8 cellular contexts compared by ENCODE assay signal in genomic region chr17:40122944-40123810, GRCh38. TPM values are rescaled to one million over a fixed set of nuclear protein-coding genes. Genes with fewer than 3 reads are reported as not detected.
DNase-seq lines count a peak whose midpoint lies in the region; ATAC-seq, FAIRE-seq and TF ChIP-seq lines count a peak whose summit lies in the region.

No MANE protein-coding gene starts in this region.

- H3K27me3 Mint-ChIP-seq in Calu3 (ENCODE audit: unreplicated experiment), result no peaks in the 10 kb centered on the region

- no TSS peak for BruUV-seq in Calu3 (replicated peaks; lab: Mats Ljungman, UMichigan)
- BruUV-seq in HepG2 (replicated peaks; lab: Mats Ljungman, UMichigan), result no TSS peak

- intact Hi-C loops in Calu3 (cut with micrococcal nuclease; ENCODE audit: unreplicated experiment) (loop anchor here (1.0 kb wide), 2 partner anchors 16 to 69 kb away; partner anchors contain the start of gene MED24), colonic mucosa (cut with DNase I) (no loop called here), HepG2 (cut with micrococcal nuclease; ENCODE audit: unreplicated experiment) (loop anchor here (1.0 kb wide), 1 partner anchor 10 kb away; no protein-coding TSS in a partner anchor)

- in situ Hi-C loops in HepG2 (cut with HindIII; ENCODE audit: extremely low pct_ligation_motif_present, low pct_unique_long_range_greater_than_20kb), result no loop called here

- no peak for TF ChIP-seq RAD21 in HepG2 (CRISPR knock-in tag; IDR thresholded peaks at IDR 0.05)

- peak overlapping the region; percentile 81 for H3K27ac Mint-ChIP-seq in Calu3 (ENCODE audit: unreplicated experiment)
- peak overlapping the region; percentile 94 for H3K27ac Mint-ChIP-seq in stimulated activated effector memory CD8-positive, alpha-beta T cell treated with anti-CD3 and anti-CD28 coated beads, Interleukin-12 subunit alpha, Interleukin-12 subunit beta, amount 100 ng/mL, for 72 hours

- peak in 1 of 2 experiments; percentile 42; a peak in 1 of 4 replicates for TF ChIP-seq POLR2A in HepG2 (IDR thresholded peaks at IDR 0.05; ENCODE audit: insufficient read depth in 1 of 2, low read depth in 2 of 2, low read length in 2 of 2)

- H3K27ac ChIP-seq in WERI-Rb-1 (peak overlapping the region; percentile 99), colonic mucosa (peak overlapping the region; percentile 96), HepG2 (ENCODE audit: extremely low read length, insufficient read depth, low read length) (peak overlapping the region; percentile 74)

- TF ChIP-seq EP300 in HepG2 (IDR thresholded peaks at IDR 0.05; ENCODE audit: low read depth in 2 of 2, low read length in 2 of 2), result 0 out of 4 replicates have a peak, but pooled peaks of 1 of the 2 experiments have one; percentile 22
- TF ChIP-seq EP300 in HepG2 (CRISPR knock-in tag; IDR thresholded peaks at IDR 0.05; ENCODE audit: borderline replicate concordance), result no peak

- H3K4me2 ChIP-seq in HepG2 (ENCODE audit: low read depth, low read length), result peak overlapping the region; percentile 91

- POLR2A ChIA-PET in HepG2 (lab: Yijun Ruan, JAX), result interaction anchor here (0.8 to 11.1 kb wide), 8 partner anchors 10 to 52 kb away, joined by 3 to 150 read pairs (median 6); partner anchors contain the start of genes CASC3 and NR1D1

- H3K9me3 ChIP-seq in WERI-Rb-1 (ENCODE audit: severe bottlenecking) (no peaks in the 10 kb centered on the region), colonic mucosa (no peaks in the 10 kb centered on the region), HepG2 (ENCODE audit: low read length) (no peaks in the 10 kb centered on the region)

- H3K27me3 ChIP-seq in WERI-Rb-1 (ENCODE audit: insufficient read depth, low read depth, severe bottlenecking), result no peaks in the 10 kb centered on the region
- no peaks in the 10 kb centered on the region for H3K27me3 ChIP-seq in colonic mucosa
- H3K27me3 ChIP-seq in HepG2 (ENCODE audit: control insufficient read depth in 1 of 2, insufficient read depth in 2 of 2, low read length in 2 of 2), result no peaks in the 10 kb centered on the region; a peak in 1 of 5 replicates

- H3K4me1 ChIP-seq in colonic mucosa (no peaks in the 10 kb centered on the region), HepG2 (ENCODE audit: insufficient read depth, low read length) (peaks cover 38% of the 10 kb centered on the region)

- H3K9ac ChIP-seq in colonic mucosa (ENCODE audit: low read depth in 2 of 2, low read length in 2 of 2) (peak overlapping the region; percentile 97 to 100), HepG2 (ENCODE audit: insufficient read depth, low read depth, low read length) (peak overlapping the region; percentile 97)

- WGBS in HepG2 (ENCODE audit: low lambda C conversion rate), result 1% methylated on average over 27 of the region's 48 CpGs

- H3K4me3 ChIP-seq in WERI-Rb-1 (ENCODE audit: low read depth, low read length) (peak overlapping the region; percentile 95), colonic mucosa (peak overlapping the region; percentile 100), HepG2 (replicated peaks in 1 of 3; ENCODE audit: insufficient read depth in 1 of 3, low read depth in 2 of 3, low read length in 3 of 3) (peak overlapping the region; percentile 91 to 98 (median 97))

- H4K20me1 ChIP-seq in HepG2 (ENCODE audit: insufficient read depth, low read length), result peaks cover 26% of the 10 kb centered on the region

- peak; percentile 79 for FAIRE-seq in HepG2 (lab: Jason Lieb, UNC)

- peak; percentile 98 for DNase-seq in Calu3
- DNase-seq in NCI-H146 treated with DMSO at 0.1 percent for 48 hours (lab: John Stamatoyannopoulos, UW; ENCODE audit: unreplicated experiment), result peak; percentile 36
- DNase-seq in WERI-Rb-1, result peak; percentile 85
- DNase-seq in colonic mucosa, result peak; percentile 73
- no peak for DNase-seq in HepG2 (ENCODE audit: low spot score)
- peak in 1 of 2 donors; percentile 83 for DNase-seq in stimulated activated effector memory CD8-positive, alpha-beta T cell treated with anti-CD3 and anti-CD28 coated beads, Interleukin-12 subunit alpha, Interleukin-12 subunit beta, amount 100 ng/mL, for 72 hours (ENCODE audit: low spot score in 2 of 2)
- DNase-seq in foreskin melanocyte, result no peak

- CTCF ChIA-PET in Calu3 (lab: Charles Lee) (interaction anchor here (0.6 to 9.7 kb wide), 63 partner anchors 10 to 583 kb away, joined by 3 to 386 read pairs (median 6); partner anchors contain the start of genes CASC3, CSF3, ERBB2 and MED24), HepG2 (lab: Yijun Ruan, JAX; ENCODE audit: low intra/inter-chr PET ratio, low total read pairs) (interaction anchor here (2.0 kb wide), 1 partner anchor 10 kb away, joined by 12 read pairs; no protein-coding TSS in a partner anchor)

- TF ChIP-seq CTCF in Calu3 (IDR thresholded peaks at IDR 0.05; ENCODE audit: unreplicated experiment) (no peak), WERI-Rb-1 (IDR thresholded peaks at IDR 0.05; ENCODE audit: low read depth, low read length) (no peak), colonic mucosa (IDR thresholded peaks at IDR 0.05) (no peak), HepG2 (CRISPR knock-in tag; IDR thresholded peaks at IDR 0.05) (0 out of 2 replicates have a peak, but pooled peaks have one; percentile 3)

- ATAC-seq in GM21576 (IDR thresholded peaks at IDR 0.05; ENCODE audit: unreplicated experiment) (peak; percentile 34), HepG2 (peak; percentile 30)
- ATAC-seq in stimulated activated effector memory CD8-positive, alpha-beta T cell treated with anti-CD3 and anti-CD28 coated beads, Interleukin-12 subunit alpha, Interleukin-12 subunit beta, amount 100 ng/mL, for 72 hours, result peak; percentile 22

- peak overlapping the region; percentile 86 for H3K4me3 Mint-ChIP-seq in Calu3 (ENCODE audit: low read depth, unreplicated experiment)
- peak overlapping the region; percentile 98 for H3K4me3 Mint-ChIP-seq in stimulated activated effector memory CD8-positive, alpha-beta T cell treated with anti-CD3 and anti-CD28 coated beads, Interleukin-12 subunit alpha, Interleukin-12 subunit beta, amount 100 ng/mL, for 72 hours

- H3K9me3 Mint-ChIP-seq in Calu3 (ENCODE audit: low read depth, unreplicated experiment), result no peaks in the 10 kb centered on the region
- no peaks in the 10 kb centered on the region for H3K9me3 Mint-ChIP-seq in stimulated activated effector memory CD8-positive, alpha-beta T cell treated with anti-CD3 and anti-CD28 coated beads, Interleukin-12 subunit alpha, Interleukin-12 subunit beta, amount 100 ng/mL, for 72 hours

- H3K36me3 ChIP-seq in WERI-Rb-1 (peaks cover 58% of the 10 kb centered on the region), colonic mucosa (no peaks in the 10 kb centered on the region), HepG2 (replicated peaks in 1 of 2; ENCODE audit: control insufficient read depth in 1 of 2, insufficient read depth in 2 of 2, low read length in 2 of 2) (peaks cover 11 to 23% of the 10 kb centered on the region in 2 experiments)

- peaks cover 56% of the 10 kb centered on the region for H3K79me2 ChIP-seq in HepG2 (ENCODE audit: insufficient read depth, low read length)

- peaks cover 86% of the 10 kb centered on the region for H3K36me3 Mint-ChIP-seq in Calu3 (ENCODE audit: insufficient read depth, unreplicated experiment)
- peaks cover 51% of the 10 kb centered on the region for H3K36me3 Mint-ChIP-seq in stimulated activated effector memory CD8-positive, alpha-beta T cell treated with anti-CD3 and anti-CD28 coated beads, Interleukin-12 subunit alpha, Interleukin-12 subunit beta, amount 100 ng/mL, for 72 hours

- no peak overlapping the region for H2AFZ ChIP-seq in HepG2 (ENCODE audit: low read length)

- H3K4me1 Mint-ChIP-seq in Calu3 (ENCODE audit: low read depth, unreplicated experiment), result peaks cover 43% of the 10 kb centered on the region
- peaks cover 41% of the 10 kb centered on the region for H3K4me1 Mint-ChIP-seq in stimulated activated effector memory CD8-positive, alpha-beta T cell treated with anti-CD3 and anti-CD28 coated beads, Interleukin-12 subunit alpha, Interleukin-12 subunit beta, amount 100 ng/mL, for 72 hours

RNA-seq across cellular contexts. Expression of gene MSL1, which starts 1.4 kb away (rescaled TPM):
- total RNA-seq in Calu3 (2022), result 505 and 524 TPM in 2 replicates
- 10 to 100 TPM; 77.0 to 81.0 TPM for total RNA-seq in colonic mucosa
- 76.1 and 88.5 TPM in 2 replicates for total RNA-seq in HepG2 (2016; rRNA removed; fragmentation: Illumina TruSeq; extraction: Trizol)
- total RNA-seq in HepG2 (2016; cell fraction: cytosol; rRNA removed; fragmentation: Illumina TruSeq; extraction: Trizol; ENCODE audit: low read depth), result 23.3 and 23.6 TPM in 2 replicates
- total RNA-seq in HepG2 (2016; cell fraction: insoluble cytoplasmic fraction; rRNA removed; fragmentation: Illumina TruSeq; extraction: Trizol), result 62.6 and 89.2 TPM in 2 replicates
- 50.5 and 57.1 TPM in 2 replicates for total RNA-seq in HepG2 (2016; cell fraction: membrane; rRNA removed; fragmentation: Illumina TruSeq; extraction: Trizol)
- total RNA-seq in HepG2 (2016; cell fraction: nucleus; rRNA removed; fragmentation: Illumina TruSeq; extraction: Trizol), result 82.0 and 93.0 TPM in 2 replicates
- polyA plus RNA-seq in HepG2 (2011; rRNA removed), result 54.6 and 63.8 TPM in 2 replicates
- 19.7 and 28.8 TPM in 2 replicates for polyA plus RNA-seq in HepG2 (2011; cell fraction: cytosol; rRNA removed)
- polyA plus RNA-seq in HepG2 (2011; cell fraction: nucleus; rRNA removed), result 90.9 and 114 TPM in 2 replicates
- 89.3 and 98.8 TPM in 2 replicates for polyA plus RNA-seq in HepG2 (2012)
- 10.1 and 10.5 TPM in 2 replicates for polyA plus RNA-seq in HepG2 (2016; cell fraction: cytosol; fragmentation: Illumina TruSeq; extraction: Trizol; ENCODE audit: low read depth)
- polyA plus RNA-seq in HepG2 (2016; cell fraction: insoluble cytoplasmic fraction; fragmentation: Illumina TruSeq; extraction: Trizol; ENCODE audit: low read depth), result 77.5 and 94.3 TPM in 2 replicates
- polyA plus RNA-seq in HepG2 (2016; cell fraction: membrane; fragmentation: Illumina TruSeq; extraction: Trizol; ENCODE audit: low read depth), result 34.7 and 36.6 TPM in 2 replicates
- 173 TPM in 2 replicates for polyA plus RNA-seq in HepG2 (2016; cell fraction: nucleus; fragmentation: Illumina TruSeq; extraction: Trizol; ENCODE audit: insufficient read depth, low read depth)
- 21.1 and 21.8 TPM in 2 replicates for polyA minus RNA-seq in HepG2 (2011; rRNA and poly(A)+ RNA removed; ENCODE audit: low replicate concordance)
- 50.3 and 50.4 TPM in 2 replicates for polyA minus RNA-seq in HepG2 (2011; cell fraction: cytosol; rRNA and poly(A)+ RNA removed)
- 107 and 131 TPM in 2 replicates for polyA minus RNA-seq in HepG2 (2011; cell fraction: nucleus; rRNA and poly(A)+ RNA removed)

RNA-seq across cellular contexts. Expression of gene CASC3, which starts 17.2 kb away (rescaled TPM):
- total RNA-seq in Calu3 (2022) (541 and 621 TPM in 2 replicates), colonic mucosa (10 to 100 TPM; 53.8 to 55.3 TPM), HepG2 (2016; rRNA removed; fragmentation: Illumina TruSeq; extraction: Trizol) (29.6 and 30.8 TPM in 2 replicates)
- total RNA-seq in HepG2 (2016; cell fraction: cytosol; rRNA removed; fragmentation: Illumina TruSeq; extraction: Trizol; ENCODE audit: low read depth), result 27.8 and 32.3 TPM in 2 replicates
- 26.4 and 32.2 TPM in 2 replicates for total RNA-seq in HepG2 (2016; cell fraction: insoluble cytoplasmic fraction; rRNA removed; fragmentation: Illumina TruSeq; extraction: Trizol)
- total RNA-seq in HepG2 (2016; cell fraction: membrane; rRNA removed; fragmentation: Illumina TruSeq; extraction: Trizol), result 28.8 and 30.1 TPM in 2 replicates
- total RNA-seq in HepG2 (2016; cell fraction: nucleus; rRNA removed; fragmentation: Illumina TruSeq; extraction: Trizol), result 30.8 and 38.1 TPM in 2 replicates
- 60.9 and 62.9 TPM in 2 replicates for polyA plus RNA-seq in HepG2 (2011; rRNA removed)
- 25.1 and 35.9 TPM in 2 replicates for polyA plus RNA-seq in HepG2 (2011; cell fraction: cytosol; rRNA removed)
- 142 and 152 TPM in 2 replicates for polyA plus RNA-seq in HepG2 (2011; cell fraction: nucleus; rRNA removed)
- polyA plus RNA-seq in HepG2 (2012), result 70.7 and 76.1 TPM in 2 replicates
- polyA plus RNA-seq in HepG2 (2016; cell fraction: cytosol; fragmentation: Illumina TruSeq; extraction: Trizol; ENCODE audit: low read depth), result 5.4 and 6.1 TPM in 2 replicates
- 32.0 and 41.3 TPM in 2 replicates for polyA plus RNA-seq in HepG2 (2016; cell fraction: insoluble cytoplasmic fraction; fragmentation: Illumina TruSeq; extraction: Trizol; ENCODE audit: low read depth)
- polyA plus RNA-seq in HepG2 (2016; cell fraction: membrane; fragmentation: Illumina TruSeq; extraction: Trizol; ENCODE audit: low read depth), result 18.7 and 20.0 TPM in 2 replicates
- 74.6 and 84.0 TPM in 2 replicates for polyA plus RNA-seq in HepG2 (2016; cell fraction: nucleus; fragmentation: Illumina TruSeq; extraction: Trizol; ENCODE audit: insufficient read depth, low read depth)
- 60.8 and 70.8 TPM in 2 replicates for polyA minus RNA-seq in HepG2 (2011; rRNA and poly(A)+ RNA removed; ENCODE audit: low replicate concordance)
- 20.8 and 24.8 TPM in 2 replicates for polyA minus RNA-seq in HepG2 (2011; cell fraction: cytosol; rRNA and poly(A)+ RNA removed)
- 59.5 and 60.8 TPM in 2 replicates for polyA minus RNA-seq in HepG2 (2011; cell fraction: nucleus; rRNA and poly(A)+ RNA removed)

RNA-seq across cellular contexts. Expression of gene NR1D1, which starts 22.8 kb away (rescaled TPM):
- total RNA-seq in Calu3 (2022) (35.0 and 36.4 TPM in 2 replicates), colonic mucosa (10 to 100 TPM in 1 of 2 donors, 1 to 10 TPM in 1; 4.8 to 18.8 TPM), HepG2 (2016; rRNA removed; fragmentation: Illumina TruSeq; extraction: Trizol) (1.4 and 2.1 TPM in 2 replicates)
- 0.88 and 1.1 TPM in 2 replicates for total RNA-seq in HepG2 (2016; cell fraction: cytosol; rRNA removed; fragmentation: Illumina TruSeq; extraction: Trizol; ENCODE audit: low read depth)
- total RNA-seq in HepG2 (2016; cell fraction: insoluble cytoplasmic fraction; rRNA removed; fragmentation: Illumina TruSeq; extraction: Trizol), result 1.2 and 1.8 TPM in 2 replicates
- 2.2 and 2.4 TPM in 2 replicates for total RNA-seq in HepG2 (2016; cell fraction: membrane; rRNA removed; fragmentation: Illumina TruSeq; extraction: Trizol)
- 3.4 and 4.3 TPM in 2 replicates for total RNA-seq in HepG2 (2016; cell fraction: nucleus; rRNA removed; fragmentation: Illumina TruSeq; extraction: Trizol)
- 2.7 and 3.6 TPM in 2 replicates for polyA plus RNA-seq in HepG2 (2011; rRNA removed)
- polyA plus RNA-seq in HepG2 (2011; cell fraction: cytosol; rRNA removed), result 1.5 and 1.6 TPM in 2 replicates
- polyA plus RNA-seq in HepG2 (2011; cell fraction: nucleus; rRNA removed), result 20.3 and 22.7 TPM in 2 replicates
- polyA plus RNA-seq in HepG2 (2012), result 11.1 and 19.6 TPM in 2 replicates
- polyA plus RNA-seq in HepG2 (2016; cell fraction: cytosol; fragmentation: Illumina TruSeq; extraction: Trizol; ENCODE audit: low read depth), result 0.95 and 1.1 TPM in 2 replicates
- 3.8 and 5.8 TPM in 2 replicates for polyA plus RNA-seq in HepG2 (2016; cell fraction: insoluble cytoplasmic fraction; fragmentation: Illumina TruSeq; extraction: Trizol; ENCODE audit: low read depth)
- 2.5 and 3.4 TPM in 2 replicates for polyA plus RNA-seq in HepG2 (2016; cell fraction: membrane; fragmentation: Illumina TruSeq; extraction: Trizol; ENCODE audit: low read depth)
- polyA plus RNA-seq in HepG2 (2016; cell fraction: nucleus; fragmentation: Illumina TruSeq; extraction: Trizol; ENCODE audit: insufficient read depth, low read depth), result 9.5 and 10.0 TPM in 2 replicates
- polyA minus RNA-seq in HepG2 (2011; rRNA and poly(A)+ RNA removed; ENCODE audit: low replicate concordance), result 3.3 and 6.7 TPM in 2 replicates
- 4.5 and 6.5 TPM in 2 replicates for polyA minus RNA-seq in HepG2 (2011; cell fraction: cytosol; rRNA and poly(A)+ RNA removed)
- polyA minus RNA-seq in HepG2 (2011; cell fraction: nucleus; rRNA and poly(A)+ RNA removed), result 7.6 and 8.1 TPM in 2 replicates

RNA-seq across cellular contexts. Expression of gene RAPGEFL1, which starts 54.1 kb away (rescaled TPM):
- total RNA-seq in Calu3 (2022) (57.9 and 86.3 TPM in 2 replicates), colonic mucosa (100 to 1,000 TPM in 1 of 2 donors, 10 to 100 TPM in 1; 98.2 to 108 TPM), HepG2 (2016; rRNA removed; fragmentation: Illumina TruSeq; extraction: Trizol) (1.1 and 4.5 TPM in 2 replicates)
- 1.5 and 1.9 TPM in 2 replicates for total RNA-seq in HepG2 (2016; cell fraction: cytosol; rRNA removed; fragmentation: Illumina TruSeq; extraction: Trizol; ENCODE audit: low read depth)
- total RNA-seq in HepG2 (2016; cell fraction: insoluble cytoplasmic fraction; rRNA removed; fragmentation: Illumina TruSeq; extraction: Trizol), result 1.3 and 2.7 TPM in 2 replicates
- total RNA-seq in HepG2 (2016; cell fraction: membrane; rRNA removed; fragmentation: Illumina TruSeq; extraction: Trizol), result 1.7 TPM in 2 replicates
- 4.2 and 4.8 TPM in 2 replicates for total RNA-seq in HepG2 (2016; cell fraction: nucleus; rRNA removed; fragmentation: Illumina TruSeq; extraction: Trizol)
- 7.3 and 7.8 TPM in 2 replicates for polyA plus RNA-seq in HepG2 (2011; rRNA removed)
- polyA plus RNA-seq in HepG2 (2011; cell fraction: cytosol; rRNA removed), result 1.8 and 1.9 TPM in 2 replicates
- 53.9 and 60.7 TPM in 2 replicates for polyA plus RNA-seq in HepG2 (2011; cell fraction: nucleus; rRNA removed)
- 6.4 and 8.2 TPM in 2 replicates for polyA plus RNA-seq in HepG2 (2012)
- polyA plus RNA-seq in HepG2 (2016; cell fraction: cytosol; fragmentation: Illumina TruSeq; extraction: Trizol; ENCODE audit: low read depth), result 0.27 and 0.35 TPM in 2 replicates
- polyA plus RNA-seq in HepG2 (2016; cell fraction: insoluble cytoplasmic fraction; fragmentation: Illumina TruSeq; extraction: Trizol; ENCODE audit: low read depth), result 1.6 and 2.4 TPM in 2 replicates
- polyA plus RNA-seq in HepG2 (2016; cell fraction: membrane; fragmentation: Illumina TruSeq; extraction: Trizol; ENCODE audit: low read depth), result 0.85 and 0.91 TPM in 2 replicates
- polyA plus RNA-seq in HepG2 (2016; cell fraction: nucleus; fragmentation: Illumina TruSeq; extraction: Trizol; ENCODE audit: insufficient read depth, low read depth), result 23.6 and 26.4 TPM in 2 replicates
- 4.9 and 19.9 TPM in 2 replicates for polyA minus RNA-seq in HepG2 (2011; rRNA and poly(A)+ RNA removed; ENCODE audit: low replicate concordance)
- polyA minus RNA-seq in HepG2 (2011; cell fraction: cytosol; rRNA and poly(A)+ RNA removed), result 0.53 and 1.3 TPM in 2 replicates
- polyA minus RNA-seq in HepG2 (2011; cell fraction: nucleus; rRNA and poly(A)+ RNA removed), result 10.6 and 13.8 TPM in 2 replicates

Comparison
In these comparisons a context has a peak if more than half of its experiments do, and no peak if none do; other contexts are left out.
1. DNase-seq: peak in Calu3 (single experiment), NCI-H146 treated with DMSO at 0.1 percent for 48 hours (single experiment), WERI-Rb-1 (single experiment) and colonic mucosa (single experiment); none in HepG2 (single experiment) and foreskin melanocyte (single experiment).
2. Peak in every context shown above with its lines, with median percentiles within 50 percentile points of each other: ATAC-seq, H3K27ac ChIP-seq and H3K4me3 ChIP-seq.